ENCODE assay signal across 1 cellular context in genomic region chr16:88014954-88015805, GRCh38.
TF ChIP-seq lines count a peak whose summit lies in the region.

No MANE protein-coding gene starts in this region.

TF ChIP-seq in H1, 55 proteins besides CTCF, POLR2A, EP300 and RAD21 (continued from another document):
- no peak for TF ChIP-seq RNF2 (IDR thresholded peaks at IDR 0.05; ENCODE audit: borderline replicate concordance, low read depth, low read length, missing control alignments, poor library complexity, severe bottlenecking)
- no peak for TF ChIP-seq KDM4A (IDR thresholded peaks at IDR 0.05; ENCODE audit: low read depth, low read length, severe bottlenecking)
- TF ChIP-seq SP4 (IDR thresholded peaks at IDR 0.05; ENCODE audit: low read length): no peak
- TF ChIP-seq BRCA1 (IDR thresholded peaks at IDR 0.05; ENCODE audit: low read depth, low read length): no peak
- TF ChIP-seq SP1 (IDR thresholded peaks at IDR 0.05; ENCODE audit: low read depth, low read length): no peak
- no peak for TF ChIP-seq HDAC6 (IDR thresholded peaks at IDR 0.05; ENCODE audit: low read depth, low read length)
- no peak for TF ChIP-seq TCF12 (IDR thresholded peaks at IDR 0.05; ENCODE audit: low read depth, low read length)
